Comparison of ENCODE assay signal across 8 cellular contexts in genomic region chr22:49724893-49725489, GRCh38.
DNase-seq lines count a peak whose midpoint lies in the region; ATAC-seq lines count a peak whose summit lies in the region.

No MANE protein-coding gene starts in this region.

- no peak overlapping the region for H3K27ac ChIP-seq in HUES64 (ENCODE audit: low read depth, low read length)

- no peak overlapping the region for H3K9ac ChIP-seq in HUES64 (ENCODE audit: low read depth, low read length)

- peak overlapping the region; percentile 69 for H3K4me3 Mint-ChIP-seq in activated naive CD4-positive, alpha-beta T cell treated with anti-CD3 and anti-CD28 coated beads, Interleukin-2, amount 10 ng/mL, durations not matched to agents 7 days and 5 days

- no peaks in the 10 kb centered on the region for H3K9me3 Mint-ChIP-seq in activated naive CD4-positive, alpha-beta T cell treated with anti-CD3 and anti-CD28 coated beads, Interleukin-2, amount 10 ng/mL, durations not matched to agents 7 days and 5 days

- 22% methylated on average over 41 of the region's 41 CpGs for WGBS in HUES64

- no peaks in the 10 kb centered on the region for H3K36me3 ChIP-seq in HUES64 (ENCODE audit: insufficient read depth, low read length)

- ATAC-seq in left cardiac atrium, result peak; percentile 76 to 85
- ATAC-seq in GM21737 (IDR thresholded peaks at IDR 0.05; ENCODE audit: unreplicated experiment), result no peak

- peaks cover 87% of the 10 kb centered on the region for H3K27me3 Mint-ChIP-seq in activated naive CD4-positive, alpha-beta T cell treated with anti-CD3 and anti-CD28 coated beads, Interleukin-2, amount 10 ng/mL, durations not matched to agents 7 days and 5 days

- H3K9me3 ChIP-seq in HUES64 (ENCODE audit: insufficient read depth, low read depth, low read length), result no peaks in the 10 kb centered on the region

- in situ Hi-C loops in SK-MEL-5 (cut with HindIII; ENCODE audit: low pct_unique_long_range_greater_than_20kb, low sequenced_read_pairs), result no loop called here

- H3K36me3 Mint-ChIP-seq in activated naive CD4-positive, alpha-beta T cell treated with anti-CD3 and anti-CD28 coated beads, Interleukin-2, amount 10 ng/mL, durations not matched to agents 7 days and 5 days, result no peaks in the 10 kb centered on the region

- H3K4me3 ChIP-seq in HUES64 (ENCODE audit: low read length), result peak overlapping the region; percentile 35

- CTCF ChIA-PET in activated naive CD4-positive, alpha-beta T cell treated with anti-CD3 and anti-CD28 coated beads, Interleukin-2, amount 10 ng/mL, durations not matched to agents 7 days and 5 days (lab: Charles Lee), result no interaction called here

- peak; percentile 84 for DNase-seq in Daoy (ENCODE audit: low read depth)
- DNase-seq in SK-MEL-5 (ENCODE audit: low read depth, low spot score), result peak; percentile 71
- peak; percentile 81 for DNase-seq in activated naive CD4-positive, alpha-beta T cell treated with anti-CD3 and anti-CD28 coated beads, Interleukin-2, amount 10 ng/mL, durations not matched to agents 7 days and 5 days
- peak; percentile 66 for DNase-seq in left cardiac atrium
- peak; percentile 94 for DNase-seq in retina
- no peak for DNase-seq in NCI-H226

- peaks cover 42% of the 10 kb centered on the region for H3K27me3 ChIP-seq in HUES64 (ENCODE audit: insufficient read depth, low read length)

- H3K27ac Mint-ChIP-seq in activated naive CD4-positive, alpha-beta T cell treated with anti-CD3 and anti-CD28 coated beads, Interleukin-2, amount 10 ng/mL, durations not matched to agents 7 days and 5 days, result no peak overlapping the region

- no peaks in the 10 kb centered on the region for H3K4me1 ChIP-seq in HUES64 (ENCODE audit: insufficient read depth, low read length)

- H3K4me1 Mint-ChIP-seq in activated naive CD4-positive, alpha-beta T cell treated with anti-CD3 and anti-CD28 coated beads, Interleukin-2, amount 10 ng/mL, durations not matched to agents 7 days and 5 days, result peaks cover 24% of the 10 kb centered on the region

- intact Hi-C loops in left cardiac atrium (cut with DNase I), result no loop called here
